9 cellular contexts compared by ENCODE assay signal in the genomic region with DNA sequence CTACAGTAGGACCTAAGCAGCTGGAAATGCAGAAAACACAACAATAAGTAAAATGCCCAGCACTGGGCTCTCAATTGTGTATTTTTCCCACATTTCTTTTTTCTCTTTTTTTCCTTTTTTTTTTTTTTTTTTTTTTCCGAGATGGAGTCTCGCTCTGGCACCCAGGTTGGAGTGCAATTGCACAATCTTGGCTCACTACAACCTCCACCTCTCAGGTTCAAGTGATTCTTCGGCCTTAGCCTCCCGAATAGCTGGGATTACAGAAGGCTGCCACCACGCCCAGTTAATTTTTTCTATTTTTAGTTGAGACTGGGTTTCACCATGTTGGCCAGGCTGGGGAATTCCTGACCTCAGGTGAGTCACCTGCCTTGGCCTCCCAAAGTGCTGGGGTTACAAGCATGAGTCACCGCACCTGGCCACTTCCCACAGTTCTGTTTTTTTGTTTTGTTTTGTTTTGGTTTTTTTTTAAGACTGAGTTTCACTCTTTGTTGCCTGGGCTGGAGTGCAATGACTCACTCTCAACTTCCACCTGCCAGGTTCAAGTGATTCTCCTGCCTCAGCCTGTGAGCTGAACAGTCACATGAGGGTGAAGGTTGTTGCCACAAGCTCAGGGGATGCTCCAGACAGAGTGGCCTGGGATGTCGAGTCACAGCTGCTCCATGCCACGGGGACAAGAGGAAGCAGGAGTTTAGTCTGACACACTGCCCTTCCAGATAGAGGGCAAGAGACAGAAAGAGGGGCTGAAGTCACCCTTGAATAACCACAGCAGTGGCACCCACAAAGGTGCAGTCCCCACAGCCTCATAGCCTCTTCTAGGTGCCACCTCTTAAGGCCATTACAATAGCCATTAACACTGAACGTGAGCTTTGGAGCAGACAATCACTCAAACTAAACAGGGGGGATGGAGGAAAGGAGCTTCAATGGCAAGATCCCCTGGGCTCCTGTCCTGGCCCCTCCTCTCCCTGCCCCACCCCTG. TPM values are rescaled to one million over a fixed set of nuclear protein-coding genes. Genes with fewer than 3 reads are reported as not detected.
DNase-seq lines count a peak whose midpoint lies in the region; ATAC-seq and TF ChIP-seq lines count a peak whose summit lies in the region.
"Not testable (repeated sequence)": the region's sequence is repeated elsewhere in the genome, so short reads cannot be mapped to it uniquely, and the experiment has no call there.
"Had no signal": no experiment of that assay in that cellular context is flagged by ENCODE, and none has a peak within 500 bp of the region (broad histone marks: within the 10 kb centered on the region; RNA-seq: fewer than 3 reads in every experiment).

No MANE protein-coding gene starts in this region.

- CTCF ChIA-PET in RWPE1 (lab: Yijun Ruan, JAX), result interaction anchor here (0.6 to 0.7 kb wide), 2 partner anchors 123 to 787 kb away, joined by 3 to 6 read pairs; no protein-coding TSS in a partner anchor

- not testable (repeated sequence) for H3K36me3 ChIP-seq in HUES6 (ENCODE audit: control insufficient read depth, insufficient read depth, low read length)

- H3K9ac ChIP-seq in HUES6 (ENCODE audit: low read length), result peak overlapping the region; percentile 1

- POLR2A ChIA-PET in RWPE1 (lab: Yijun Ruan, JAX; ENCODE audit: low non-redundant PET), result not testable (repeated sequence)

- H3K4me1 ChIP-seq in HUES6 (ENCODE audit: control insufficient read depth, insufficient read depth, low read length), result peaks cover 11% of the 10 kb centered on the region

- DNase-seq in RWPE1 (ENCODE audit: low spot score) (peak; percentile 57), epithelial cell of proximal tubule (ENCODE audit: low read depth) (peak; percentile 87)
- DNase-seq in activated T-cell treated with anti-CD3 and anti-CD28 coated beads, Interleukin-2, amount 50 U/mL, for 1 hour, result peak; percentile 65
- peak; percentile 61 to 83 (median 71) for DNase-seq in stimulated activated CD4-positive, alpha-beta T cell treated with anti-CD3 and anti-CD28 coated beads, Interleukin-12 subunit alpha, Interleukin-12 subunit beta, amount 100 ng/mL, for 48 hours (ENCODE audit: low read depth in 2 of 3, low spot score in 1 of 3)

- H3K27me3 ChIP-seq in HUES6 (ENCODE audit: control insufficient read depth, insufficient read depth, low read length), result not testable (repeated sequence)

- H3K4me3 ChIP-seq in HUES6 (ENCODE audit: low read depth, low read length); epithelial cell of proximal tubule (ENCODE audit: low read depth, low read length): not testable (repeated sequence)

- H3K27ac ChIP-seq in HUES6 (ENCODE audit: low read depth, low read length) (peak overlapping the region; percentile 26; the same call in 1 of the 2 replicates), RWPE1 (peak overlapping the region; percentile 72)

- TF ChIP-seq CTCF in RWPE1 (conservative IDR thresholded peaks at IDR 0.05; ENCODE audit: low read depth); epithelial cell of proximal tubule (conservative IDR thresholded peaks at IDR 0.05; ENCODE audit: low read depth, low read length): not testable (repeated sequence)

- H3K9me3 ChIP-seq in HUES6 (ENCODE audit: control insufficient read depth, insufficient read depth, low read depth, low read length), result peaks cover 25% of the 10 kb centered on the region

- ATAC-seq in GM18867 (IDR thresholded peaks at IDR 0.05; ENCODE audit: unreplicated experiment), result peak; percentile 64
- peak; percentile 54 for ATAC-seq in HG02678 (IDR thresholded peaks at IDR 0.05; ENCODE audit: unreplicated experiment)

RNA-seq across cellular contexts. Expression of gene APOBEC3B, which starts 2.9 kb away (rescaled TPM):
- 67.3 and 68.1 TPM in 2 replicates for total RNA-seq in epithelial cell of proximal tubule

RNA-seq across cellular contexts. Expression of gene APOBEC3A, which starts 27.7 kb away (rescaled TPM):
- 0.12 and 0.43 TPM in 2 replicates for total RNA-seq in epithelial cell of proximal tubule
- total RNA-seq: fibroblast of lung, uterus had no signal

RNA-seq across cellular contexts. Expression of gene APOBEC3C, which starts 29.0 kb away (rescaled TPM):
- total RNA-seq in epithelial cell of proximal tubule, result 15.6 and 18.5 TPM in 2 replicates

RNA-seq across cellular contexts. Expression of gene APOBEC3D, which starts 35.9 kb away (rescaled TPM):
- 0.46 and 0.58 TPM in 2 replicates for total RNA-seq in epithelial cell of proximal tubule

RNA-seq across cellular contexts. Expression of gene APOBEC3F, which starts 55.6 kb away (rescaled TPM):
- 1.7 and 8.5 TPM in 2 replicates for total RNA-seq in epithelial cell of proximal tubule
